Comparison of ENCODE assay signal across 8 cellular contexts in the genomic region with DNA sequence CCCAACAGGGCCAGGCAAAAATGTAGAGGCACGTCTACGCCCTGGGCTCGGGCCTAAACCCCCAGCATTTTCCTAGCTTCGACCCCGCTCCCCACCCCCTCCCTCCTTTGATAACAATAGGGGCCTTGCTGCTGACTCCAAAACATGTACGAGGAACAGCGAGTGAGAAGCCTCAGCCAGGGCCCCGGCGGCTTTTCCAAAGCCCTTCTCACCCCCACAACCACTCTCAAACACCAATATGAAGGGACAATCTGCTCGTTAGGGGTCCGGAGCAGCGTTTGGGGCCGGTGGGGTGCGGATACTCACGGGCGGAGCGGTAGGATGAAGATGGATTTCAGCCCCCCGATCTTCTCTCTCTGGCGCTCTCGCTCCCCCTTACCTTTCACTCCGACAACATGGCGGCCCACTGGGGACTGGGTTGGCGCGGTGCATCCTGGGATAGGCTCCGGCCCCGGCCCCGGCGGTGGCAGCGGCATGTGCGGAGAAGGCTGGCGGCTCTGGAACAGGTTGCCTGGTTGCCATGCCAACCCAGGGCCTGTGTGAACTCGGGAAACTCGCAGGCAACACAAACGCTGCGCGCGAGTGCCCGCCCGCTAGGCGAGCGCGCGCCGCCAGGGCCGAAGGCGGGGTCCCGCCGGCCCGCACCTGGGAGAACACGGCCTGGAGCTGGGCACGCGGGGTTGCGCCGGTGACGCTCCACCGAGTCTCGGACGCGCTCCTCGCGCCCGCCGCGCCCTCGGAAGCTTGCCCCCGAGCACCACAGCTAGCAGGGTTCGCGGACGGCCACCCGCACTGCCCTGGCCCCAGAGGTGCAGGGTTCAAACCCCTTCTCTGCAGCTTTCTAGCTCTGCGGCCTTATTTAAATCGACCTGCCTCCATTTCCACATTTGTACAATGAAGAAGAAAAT. TPM values are rescaled to one million over a fixed set of nuclear protein-coding genes. Genes with fewer than 3 reads are reported as not detected.
DNase-seq lines count a peak whose midpoint lies in the region; ATAC-seq and TF ChIP-seq lines count a peak whose summit lies in the region.

A gene with protein sequence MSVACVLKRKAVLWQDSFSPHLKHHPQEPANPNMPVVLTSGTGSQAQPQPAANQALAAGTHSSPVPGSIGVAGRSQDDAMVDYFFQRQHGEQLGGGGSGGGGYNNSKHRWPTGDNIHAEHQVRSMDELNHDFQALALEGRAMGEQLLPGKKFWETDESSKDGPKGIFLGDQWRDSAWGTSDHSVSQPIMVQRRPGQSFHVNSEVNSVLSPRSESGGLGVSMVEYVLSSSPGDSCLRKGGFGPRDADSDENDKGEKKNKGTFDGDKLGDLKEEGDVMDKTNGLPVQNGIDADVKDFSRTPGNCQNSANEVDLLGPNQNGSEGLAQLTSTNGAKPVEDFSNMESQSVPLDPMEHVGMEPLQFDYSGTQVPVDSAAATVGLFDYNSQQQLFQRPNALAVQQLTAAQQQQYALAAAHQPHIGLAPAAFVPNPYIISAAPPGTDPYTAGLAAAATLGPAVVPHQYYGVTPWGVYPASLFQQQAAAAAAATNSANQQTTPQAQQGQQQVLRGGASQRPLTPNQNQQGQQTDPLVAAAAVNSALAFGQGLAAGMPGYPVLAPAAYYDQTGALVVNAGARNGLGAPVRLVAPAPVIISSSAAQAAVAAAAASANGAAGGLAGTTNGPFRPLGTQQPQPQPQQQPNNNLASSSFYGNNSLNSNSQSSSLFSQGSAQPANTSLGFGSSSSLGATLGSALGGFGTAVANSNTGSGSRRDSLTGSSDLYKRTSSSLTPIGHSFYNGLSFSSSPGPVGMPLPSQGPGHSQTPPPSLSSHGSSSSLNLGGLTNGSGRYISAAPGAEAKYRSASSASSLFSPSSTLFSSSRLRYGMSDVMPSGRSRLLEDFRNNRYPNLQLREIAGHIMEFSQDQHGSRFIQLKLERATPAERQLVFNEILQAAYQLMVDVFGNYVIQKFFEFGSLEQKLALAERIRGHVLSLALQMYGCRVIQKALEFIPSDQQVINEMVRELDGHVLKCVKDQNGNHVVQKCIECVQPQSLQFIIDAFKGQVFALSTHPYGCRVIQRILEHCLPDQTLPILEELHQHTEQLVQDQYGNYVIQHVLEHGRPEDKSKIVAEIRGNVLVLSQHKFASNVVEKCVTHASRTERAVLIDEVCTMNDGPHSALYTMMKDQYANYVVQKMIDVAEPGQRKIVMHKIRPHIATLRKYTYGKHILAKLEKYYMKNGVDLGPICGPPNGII (minus strand): TSS at position 408 of the 908 bp plus-strand sequence. CDS start 6,151 bp downstream, outside the sequence.

- H3K4me3 ChIP-seq in right cardiac atrium (ENCODE audit: low read length) (peak within 1 kb of the TSS; percentile 89), vagina (peak within 1 kb of the TSS; percentile 72 to 86)

- DNase-seq in NCI-H187 (lab: John Stamatoyannopoulos, UW) (peak; percentile 90 to 94), T-helper 2 cell (peak; percentile 95 to 99 (median 98)), anterior cingulate cortex (lab: John Stamatoyannopoulos, UW) (peak; percentile 81 to 96 (median 94)), right cardiac atrium (peak; percentile 98 to 99 (median 99)), putamen (ENCODE audit: low spot score) (peak; percentile 94), vagina (ENCODE audit: extremely low spot score in 2 of 2) (peak; percentile 97)

- peak in 1 of 2 donors; percentile 71 for TF ChIP-seq POLR2A in vagina (IDR thresholded peaks at IDR 0.05)

- no peaks in the 10 kb centered on the region for H3K4me1 ChIP-seq in right cardiac atrium (ENCODE audit: control insufficient read depth, insufficient read depth, low read length)
- H3K4me1 ChIP-seq in vagina: peaks cover 39% of the 10 kb centered on the region

- H3K27ac ChIP-seq in right cardiac atrium (ENCODE audit: low read length): peak within 1 kb of the TSS; percentile 99
- peak within 1 kb of the TSS; percentile 98 for H3K27ac ChIP-seq in vagina

- intact Hi-C loops in right cardiac atrium (cut with DNase I) (no loop called here), vagina (cut with DNase I) (no loop called here)

- H3K27me3 ChIP-seq in right cardiac atrium (ENCODE audit: control insufficient read depth, insufficient read depth) (no peaks in the 10 kb centered on the region), vagina (no peaks in the 10 kb centered on the region)

- no peaks in the 10 kb centered on the region for H3K36me3 ChIP-seq in vagina

- H3K9me3 ChIP-seq in right cardiac atrium (ENCODE audit: control insufficient read depth, low read length) (no peaks in the 10 kb centered on the region), vagina (no peaks in the 10 kb centered on the region)

- WGBS in right cardiac atrium: 1% methylated on average over 72 of the region's 72 CpGs

- peak in 1 of 3 experiments; percentile 7 for TF ChIP-seq CTCF in vagina (IDR thresholded peaks at IDR 0.05)

- peak; percentile 96 for ATAC-seq in GM18498 (IDR thresholded peaks at IDR 0.05; ENCODE audit: unreplicated experiment)
- ATAC-seq in HG02938 (IDR thresholded peaks at IDR 0.05; ENCODE audit: unreplicated experiment): peak; percentile 87
- ATAC-seq in right cardiac atrium: peak; percentile 99

RNA-seq across cellular contexts. Expression of the gene that starts here (rescaled TPM):
- total RNA-seq in right cardiac atrium: 10 to 100 TPM; 76.5 to 77.2 (median 77.0) TPM
- 21.2 TPM for polyA plus RNA-seq in right cardiac atrium
- total RNA-seq in vagina: 88.6 TPM

Comparison
In these comparisons a context has a peak if more than half of its experiments do, and no peak if none do; other contexts are left out.
1. Peak in every context shown above with its lines: DNase-seq, ATAC-seq, H3K4me3 ChIP-seq and H3K27ac ChIP-seq.